Comparison of ENCODE assay signal across 24 cellular contexts in the genomic region with DNA sequence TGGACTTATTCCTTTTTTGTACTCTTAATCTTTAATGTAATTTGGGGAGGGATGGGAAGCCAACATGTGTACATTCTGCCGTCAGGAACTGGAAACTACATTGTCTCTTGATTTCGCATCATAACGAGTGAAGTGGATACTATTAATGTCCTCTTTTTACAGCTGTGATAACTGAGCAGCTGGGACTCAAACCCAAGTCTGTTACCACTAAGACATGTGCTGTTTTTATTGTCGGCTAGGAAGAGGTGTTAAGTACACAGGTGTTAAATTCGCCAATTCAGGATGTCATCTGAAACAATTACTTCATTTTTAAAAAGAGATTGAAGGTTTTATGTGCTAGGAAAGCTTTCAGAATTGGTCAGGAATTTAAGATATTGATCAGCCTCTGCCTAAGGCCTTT. TPM values are rescaled to one million over a fixed set of nuclear protein-coding genes. Genes with fewer than 3 reads are reported as not detected.
DNase-seq lines count a peak whose midpoint lies in the region; ATAC-seq and TF ChIP-seq lines count a peak whose summit lies in the region.
"Had no signal": no experiment of that assay in that cellular context is flagged by ENCODE, and none has a peak within 500 bp of the region (broad histone marks: within the 10 kb centered on the region; RNA-seq: fewer than 3 reads in every experiment).

No MANE protein-coding gene starts in this region.

- H3K9me3 ChIP-seq in breast epithelium: no peaks in the 10 kb centered on the region
- H3K9me3 ChIP-seq in psoas muscle: no peaks in the 10 kb centered on the region
- H3K9me3 ChIP-seq: left ventricle myocardium inferior, SK-N-SH, transverse colon had no signal

- peak; percentile 32 for ATAC-seq in effector memory CD8-positive, alpha-beta T cell (replicated peaks)
- ATAC-seq in psoas muscle: no peak
- ATAC-seq: naive thymus-derived CD8-positive, alpha-beta T cell had no signal

- no peak overlapping the region for H3K27ac ChIP-seq in breast epithelium
- H3K27ac ChIP-seq in psoas muscle: no peak overlapping the region
- H3K27ac ChIP-seq: epithelial cell of prostate, left ventricle myocardium inferior, skin epidermis, transverse colon had no signal

- no peaks in the 10 kb centered on the region for H3K9me3 Mint-ChIP-seq in MCF 10A (ENCODE audit: unreplicated experiment)
- H3K9me3 Mint-ChIP-seq in effector memory CD8-positive, alpha-beta T cell: no peaks in the 10 kb centered on the region
- H3K9me3 Mint-ChIP-seq: naive thymus-derived CD8-positive, alpha-beta T cell had no signal

- TF ChIP-seq POLR2A in breast epithelium (IDR thresholded peaks at IDR 0.05) (no peak), NB4 (IDR thresholded peaks at IDR 0.05; ENCODE audit: extremely low read depth, insufficient read length) (no peak)

- TF ChIP-seq CTCF in MCF 10A (IDR thresholded peaks at IDR 0.05; ENCODE audit: unreplicated experiment): no peak
- no peak for TF ChIP-seq CTCF in breast epithelium (IDR thresholded peaks at IDR 0.05)
- no peak for TF ChIP-seq CTCF in NB4 (IDR thresholded peaks at IDR 0.05; ENCODE audit: low read depth, low read length)
- TF ChIP-seq CTCF in psoas muscle (IDR thresholded peaks at IDR 0.05): no peak

- no peaks in the 10 kb centered on the region for H3K36me3 ChIP-seq in breast epithelium
- peaks cover 0 to 19% of the 10 kb centered on the region in 2 donors for H3K36me3 ChIP-seq in psoas muscle (ENCODE audit: insufficient read depth in 1 of 2, low read depth in 1 of 2)

- POLR2A ChIA-PET in MCF 10A (lab: Yijun Ruan, JAX): interaction anchor here (0.9 to 1.6 kb wide), 2 partner anchors 10 to 95 kb away, joined by 3 read pairs; a partner anchor contains a TSS

- CTCF ChIA-PET in MCF 10A (lab: Yijun Ruan, JAX): interaction anchor here (0.6 to 1.0 kb wide), 2 partner anchors 58 to 111 kb away, joined by 3 read pairs; no protein-coding TSS in a partner anchor

- DNase-seq in MCF 10A (ENCODE audit: unreplicated experiment) (no peak), breast epithelium (ENCODE audit: low spot score in 2 of 2) (no peak), NB4 (ENCODE audit: low read depth) (no peak), HuH-7.5 (ENCODE audit: low spot score) (no peak), psoas muscle (no peak), inferior parietal cortex (ENCODE audit: extremely low spot score) (no peak)
- DNase-seq in effector memory CD8-positive, alpha-beta T cell: no peak
- DNase-seq: activated CD8-positive, alpha-beta memory T cell treated with anti-CD3 and anti-CD28 coated beads for 24 hours; amniotic stem cell; effector CD4-positive, alpha-beta T cell; IMR-90; islet precursor cell; left ventricle myocardium inferior; naive thymus-derived CD8-positive, alpha-beta T cell; NCI-H1105 treated with DMSO at 0.1 percent for 48 hours; NCI-H2029; NCI-H345; NCI-H82; SK-N-SH; stimulated activated CD8-positive, alpha-beta memory T cell treated with anti-CD3 and anti-CD28 coated beads, Interleukin-4, amount 100 ng/mL, for 48 hours; T-helper 2 cell; transverse colon had no signal

- H3K27me3 Mint-ChIP-seq in MCF 10A (ENCODE audit: insufficient read depth, unreplicated experiment): no peaks in the 10 kb centered on the region
- H3K27me3 Mint-ChIP-seq in effector memory CD8-positive, alpha-beta T cell: no peaks in the 10 kb centered on the region
- H3K27me3 Mint-ChIP-seq: naive thymus-derived CD8-positive, alpha-beta T cell had no signal

- no peak overlapping the region for H3K4me3 Mint-ChIP-seq in MCF 10A (ENCODE audit: unreplicated experiment)
- H3K4me3 Mint-ChIP-seq in effector memory CD8-positive, alpha-beta T cell: peak overlapping the region in 1 of 2 donors; percentile 40

- no peaks in the 10 kb centered on the region for H3K4me1 ChIP-seq in breast epithelium
- peaks cover 12% of the 10 kb centered on the region for H3K4me1 ChIP-seq in psoas muscle

- no TSS peak for BruUV-seq in MCF 10A (replicated peaks; lab: Mats Ljungman, UMichigan)

- peak overlapping the region; percentile 3 for H3K27ac Mint-ChIP-seq in MCF 10A (ENCODE audit: low read depth, unreplicated experiment)
- peak overlapping the region; percentile 7 to 12 for H3K27ac Mint-ChIP-seq in effector memory CD8-positive, alpha-beta T cell

- intact Hi-C loops in MCF 10A (cut with micrococcal nuclease): no loop called here
- intact Hi-C loops in breast epithelium (cut with DNase I; ENCODE audit: low total_unique reads): no loop called here
- intact Hi-C loops in psoas muscle (cut with DNase I): no loop called here

- peaks cover 34% of the 10 kb centered on the region for H3K36me3 Mint-ChIP-seq in MCF 10A (ENCODE audit: insufficient read depth, unreplicated experiment)
- peaks cover 31% of the 10 kb centered on the region for H3K36me3 Mint-ChIP-seq in effector memory CD8-positive, alpha-beta T cell (ENCODE audit: insufficient read depth)

- H3K27me3 ChIP-seq in breast epithelium (no peaks in the 10 kb centered on the region), psoas muscle (ENCODE audit: insufficient read depth in 3 of 3, low read length in 2 of 3) (no peaks in the 10 kb centered on the region)
- H3K27me3 ChIP-seq: transverse colon had no signal

- peaks cover 11% of the 10 kb centered on the region for H3K4me1 Mint-ChIP-seq in MCF 10A (ENCODE audit: insufficient read depth, unreplicated experiment)
- H3K4me1 Mint-ChIP-seq in effector memory CD8-positive, alpha-beta T cell (ENCODE audit: low read depth in 2 of 2): peaks cover 32 to 43% of the 10 kb centered on the region in 2 donors

- H3K4me3 ChIP-seq in breast epithelium (no peak overlapping the region), NB4 (ENCODE audit: low read depth, low read length) (peak overlapping the region; percentile 14), psoas muscle (no peak overlapping the region)
- H3K4me3 ChIP-seq: left ventricle myocardium inferior, skin epidermis, transverse colon had no signal

- WGBS in psoas muscle, 3 donors: 47 to 64% (median 53%) methylated on average over 5 of the region's 5 CpGs

RNA-seq across cellular contexts. Expression of a gene that starts 6.9 kb away (rescaled TPM):
- total RNA-seq in MCF 10A (2022) (13.2 and 13.6 TPM in 2 replicates), breast epithelium (10 to 100 TPM; 14.2 to 24.4 (median 18.4) TPM), psoas muscle (1 to 10 TPM; 3.0 to 4.1 (median 3.1) TPM)
- 1 to 10 TPM; 1.3 to 2.9 (median 2.0) TPM for polyA plus RNA-seq in psoas muscle

RNA-seq across cellular contexts. Expression of a gene that starts 57.4 kb away (rescaled TPM):
- total RNA-seq in MCF 10A (2022): 68.9 and 81.0 TPM in 2 replicates
- 10 to 100 TPM; 79.2 to 82.9 (median 80.0) TPM for total RNA-seq in breast epithelium
- 100 to 1,000 TPM in 1 of 4 donors, 10 to 100 TPM in 3; 78.7 to 113 (median 90.2) TPM for total RNA-seq in psoas muscle
- polyA plus RNA-seq in psoas muscle: 100 to 1,000 TPM in 1 of 3 donors, 10 to 100 TPM in 2; 75.9 to 215 (median 83.3) TPM
